In the genomic region with DNA sequence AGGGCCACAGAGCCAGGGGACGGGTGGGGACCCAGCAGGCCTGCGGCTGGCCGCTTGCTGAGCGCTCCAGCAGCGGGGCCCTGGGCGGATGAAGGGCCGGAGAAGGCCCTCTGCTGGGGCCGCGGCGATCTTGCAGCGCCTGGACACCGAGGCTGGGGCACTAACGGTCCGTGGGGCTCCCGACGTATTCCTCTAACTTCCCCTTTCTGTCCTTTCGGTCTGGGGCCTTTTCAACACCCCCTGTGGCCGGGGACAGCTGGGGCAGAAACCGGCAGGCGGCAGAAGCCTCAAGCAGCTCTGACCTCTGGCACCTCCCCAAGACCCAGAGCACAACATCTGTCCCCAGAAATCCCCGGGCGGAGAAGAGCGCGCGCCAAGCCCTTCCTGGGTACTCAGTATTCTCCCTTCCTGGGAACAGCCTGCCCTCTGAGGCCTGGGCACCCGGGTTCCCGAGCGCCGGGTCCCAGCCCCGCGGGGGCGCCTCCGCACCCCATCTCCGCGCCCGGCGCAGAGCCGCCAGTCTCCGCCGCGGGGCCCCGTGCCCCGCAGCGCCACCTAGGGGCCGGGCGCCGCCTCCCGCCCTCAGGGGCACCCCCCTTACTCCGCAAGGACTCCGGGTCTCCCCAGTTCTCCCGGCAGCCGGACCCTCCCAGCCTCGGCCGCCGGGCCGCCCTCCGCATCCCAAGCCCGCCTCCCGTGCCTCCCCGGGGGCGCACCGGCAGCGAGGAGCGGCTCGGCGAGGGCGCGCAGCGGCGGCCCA, we compare ENCODE assay signal across 8 cellular contexts. TPM values are rescaled to one million over a fixed set of nuclear protein-coding genes. Genes with fewer than 3 reads are reported as not detected.
DNase-seq lines count a peak whose midpoint lies in the region; ATAC-seq lines count a peak whose summit lies in the region.

No MANE protein-coding gene starts in this region.

- peak overlapping the region; percentile 41 for H3K4ac ChIP-seq in mesendoderm (ENCODE audit: low read depth, low read length)

- H4K5ac ChIP-seq in mesendoderm (ENCODE audit: low read length) = no peak overlapping the region

- ATAC-seq in GM18873 (IDR thresholded peaks at IDR 0.05; ENCODE audit: low FRiP score, unreplicated experiment) = peak; percentile 41
- ATAC-seq in HG03108 (IDR thresholded peaks at IDR 0.05; ENCODE audit: unreplicated experiment) = peak; percentile 44
- peak; percentile 79 for ATAC-seq in activated CD8-positive, alpha-beta memory T cell treated with anti-CD3 and anti-CD28 coated beads, Interleukin-2, amount 10 ng/mL, durations not matched to agents 7 days and 5 days

- H3K56ac ChIP-seq in mesendoderm (ENCODE audit: low read length) = peak overlapping the region; percentile 88

- H3K36me3 ChIP-seq in endocrine pancreas (ENCODE audit: control insufficient read depth, insufficient read depth, low read length) (no peaks in the 10 kb centered on the region), mesendoderm (ENCODE audit: control insufficient read depth, insufficient read depth, low read length) (no peaks in the 10 kb centered on the region)

- H3K4me3 ChIP-seq in endocrine pancreas (ENCODE audit: control insufficient read depth, insufficient read depth, low read length) (no peak overlapping the region), mesendoderm (ENCODE audit: low read length) (peak overlapping the region; percentile 56)

- H2BK15ac ChIP-seq in mesendoderm (replicated peaks; ENCODE audit: low read depth) = no peak overlapping the region

- H3K9me3 ChIP-seq in endocrine pancreas (ENCODE audit: control insufficient read depth, low read length) = no peaks in the 10 kb centered on the region

- no peaks in the 10 kb centered on the region for H3K79me2 ChIP-seq in mesendoderm (ENCODE audit: control insufficient read depth, insufficient read depth, low read length)

- peak overlapping the region; percentile 77 for H3K4me3 Mint-ChIP-seq in activated CD8-positive, alpha-beta memory T cell treated with anti-CD3 and anti-CD28 coated beads, Interleukin-2, amount 10 ng/mL, durations not matched to agents 7 days and 5 days

- H3K27me3 ChIP-seq in endocrine pancreas (ENCODE audit: control insufficient read depth, insufficient read depth, low read length) (no peaks in the 10 kb centered on the region), mesendoderm (ENCODE audit: insufficient read depth, low read length, poor library complexity) (peaks cover 2% of the 10 kb centered on the region)

- no peak overlapping the region for H2BK5ac ChIP-seq in mesendoderm (ENCODE audit: low read length)

- no peaks in the 10 kb centered on the region for H3K9me3 Mint-ChIP-seq in activated CD8-positive, alpha-beta memory T cell treated with anti-CD3 and anti-CD28 coated beads, Interleukin-2, amount 10 ng/mL, durations not matched to agents 7 days and 5 days (ENCODE audit: low read depth)

- CTCF ChIA-PET in activated CD8-positive, alpha-beta memory T cell treated with anti-CD3 and anti-CD28 coated beads, Interleukin-2, amount 10 ng/mL, durations not matched to agents 7 days and 5 days (lab: Charles Lee) = interaction anchor here (0.6 to 4.4 kb wide), 14 partner anchors 9 to 550 kb away, joined by 3 to 32 read pairs (median 3); no protein-coding TSS in a partner anchor

- H2AK5ac ChIP-seq in mesendoderm (ENCODE audit: low read length) = no peak overlapping the region

- no peak overlapping the region for H4K8ac ChIP-seq in mesendoderm (ENCODE audit: low read depth, low read length)

- H3K4me1 Mint-ChIP-seq in activated CD8-positive, alpha-beta memory T cell treated with anti-CD3 and anti-CD28 coated beads, Interleukin-2, amount 10 ng/mL, durations not matched to agents 7 days and 5 days = peaks cover 58% of the 10 kb centered on the region

- H3K79me1 ChIP-seq in mesendoderm (ENCODE audit: low read length) = no peaks in the 10 kb centered on the region

- H3K18ac ChIP-seq in mesendoderm (ENCODE audit: low read length) = peak overlapping the region; percentile 63

- H2BK120ac ChIP-seq in mesendoderm (ENCODE audit: low read depth, low read length) = peak overlapping the region; percentile 18

- DNase-seq in AG08396 (ENCODE audit: low spot score) (peak; percentile 94), NCI-H748 (lab: John Stamatoyannopoulos, UW; ENCODE audit: unreplicated experiment) (peak; percentile 72), mesendoderm (peak; percentile 72)
- peak; percentile 79 for DNase-seq in activated CD8-positive, alpha-beta memory T cell treated with anti-CD3 and anti-CD28 coated beads, Interleukin-2, amount 10 ng/mL, durations not matched to agents 7 days and 5 days
- peak; percentile 52 for DNase-seq in stimulated activated CD8-positive, alpha-beta memory T cell treated with anti-CD3 and anti-CD28 coated beads, Interleukin-15, amount 100 ng/mL, for 1 hour (ENCODE audit: low read depth)

- H3K9ac ChIP-seq in endocrine pancreas (ENCODE audit: control insufficient read depth, insufficient read depth, low read length) (peak overlapping the region; percentile 61), mesendoderm (ENCODE audit: low read length) (peak overlapping the region; percentile 81)

- H3K27ac Mint-ChIP-seq in activated CD8-positive, alpha-beta memory T cell treated with anti-CD3 and anti-CD28 coated beads, Interleukin-2, amount 10 ng/mL, durations not matched to agents 7 days and 5 days = peak overlapping the region; percentile 81

- WGBS in mesendoderm (ENCODE audit: extremely low coverage, insufficient coverage, low lambda C conversion rate) = no CpG with 5 or more reads among the region's 70 CpGs

- peak overlapping the region; percentile 80 for H3K23ac ChIP-seq in mesendoderm (ENCODE audit: low read length)

- peak overlapping the region; percentile 63 for H3K4me2 ChIP-seq in mesendoderm (ENCODE audit: low read length)

- H3K4me1 ChIP-seq in endocrine pancreas (ENCODE audit: control insufficient read depth, insufficient read depth, low read length) (no peaks in the 10 kb centered on the region), mesendoderm (ENCODE audit: control insufficient read depth, low read depth, low read length) (peaks cover 2% of the 10 kb centered on the region)

- H3K36me3 Mint-ChIP-seq in activated CD8-positive, alpha-beta memory T cell treated with anti-CD3 and anti-CD28 coated beads, Interleukin-2, amount 10 ng/mL, durations not matched to agents 7 days and 5 days = no peaks in the 10 kb centered on the region

- H3K27ac ChIP-seq in mesendoderm (ENCODE audit: low read depth, low read length) = peak overlapping the region; percentile 55

- peaks cover 3% of the 10 kb centered on the region for H3K27me3 Mint-ChIP-seq in activated CD8-positive, alpha-beta memory T cell treated with anti-CD3 and anti-CD28 coated beads, Interleukin-2, amount 10 ng/mL, durations not matched to agents 7 days and 5 days

RNA-seq across cellular contexts. Expression of a gene that starts 0.6 kb away (rescaled TPM):
- total RNA-seq in activated CD8-positive, alpha-beta memory T cell treated with anti-CD3 and anti-CD28 coated beads, Interleukin-2, amount 10 ng/mL, durations not matched to agents 7 days and 5 days = 10 to 100 TPM; 20.8 to 32.0 TPM
- polyA plus RNA-seq in mesendoderm (2013, experiment 1 of 2) = 6.7 TPM
- polyA plus RNA-seq in mesendoderm (2013, experiment 2 of 2) = 6.6 TPM
